In genomic region chr10:34730726-34731125, GRCh38 we compare ENCODE assay signal across 21 cellular contexts.
DNase-seq lines count a peak whose midpoint lies in the region; ATAC-seq and TF ChIP-seq lines count a peak whose summit lies in the region.
"Had no signal": no experiment of that assay in that cellular context is flagged by ENCODE, and none has a peak within 500 bp of the region (broad histone marks: within the 10 kb centered on the region; RNA-seq: fewer than 3 reads in every experiment).

No MANE protein-coding gene starts in this region.

- H3K27me3 ChIP-seq in PC-9 (ENCODE audit: insufficient read depth, low read depth): no peaks in the 10 kb centered on the region
- H3K27me3 ChIP-seq in mesenchymal stem cell (ENCODE audit: control insufficient read depth in 1 of 2, insufficient read depth in 1 of 2, low read length in 2 of 2): no peaks in the 10 kb centered on the region
- H3K27me3 ChIP-seq: BLaER1 had no signal

- ATAC-seq in GM21619 (IDR thresholded peaks at IDR 0.05; ENCODE audit: unreplicated experiment) (no peak), HG03039 (IDR thresholded peaks at IDR 0.05; ENCODE audit: unreplicated experiment) (no peak)
- ATAC-seq: CD8-positive, alpha-beta T cell; GM12878 had no signal

- H4K91ac ChIP-seq in mesenchymal stem cell (ENCODE audit: low read length): no peak overlapping the region

- H3K9me3 ChIP-seq in PC-9 (ENCODE audit: insufficient read depth, low read depth) (no peaks in the 10 kb centered on the region), mesenchymal stem cell (ENCODE audit: control insufficient read depth, low read length) (no peaks in the 10 kb centered on the region)
- H3K9me3 ChIP-seq: BLaER1, Caco-2, HAP-1 had no signal

- intact Hi-C loops in PC-9 (cut with micrococcal nuclease; ENCODE audit: unreplicated experiment): loop anchor here (5.0 kb wide), 1 partner anchor 33 kb away; no protein-coding TSS in a partner anchor

- CTCF ChIA-PET in PC-9 (lab: Charles Lee): interaction anchor here (0.7 to 1.0 kb wide), 2 partner anchors 46 to 65 kb away, joined by 3 to 4 read pairs; no protein-coding TSS in a partner anchor

- peaks cover 87% of the 10 kb centered on the region for H3K79me2 ChIP-seq in PC-9 (ENCODE audit: low read depth)

- no peaks in the 10 kb centered on the region for H3K9me2 ChIP-seq in PC-9 (ENCODE audit: insufficient read depth)

- peaks cover 34% of the 10 kb centered on the region for H3F3A ChIP-seq in PC-9 (ENCODE audit: insufficient read depth, low read depth)

- no peak overlapping the region for H4K8ac ChIP-seq in mesenchymal stem cell (ENCODE audit: low read length)

- H3K18ac ChIP-seq in mesenchymal stem cell (ENCODE audit: low read depth in 1 of 2, low read length in 2 of 2): no peak overlapping the region

- POLR2A ChIA-PET in PC-9 (lab: Charles Lee; ENCODE audit: unreplicated experiment): no interaction called here

- H4K20me1 ChIP-seq in PC-9 (ENCODE audit: insufficient read depth): peaks cover 5% of the 10 kb centered on the region; the same call in 1 of the 2 replicates

- whole genome bisulfite sequencing in mesenchymal stem cell: 94% methylated on average over 5 of the region's 7 CpGs

- no TSS peak for BruUV-seq in PC-9 (replicated peaks; lab: Mats Ljungman, UMichigan)

- no peak for TF ChIP-seq CTCF in PC-9 (conservative IDR thresholded peaks at IDR 0.05)

- H3K27ac ChIP-seq in PC-9 (peak overlapping the region; percentile 79; the same call in 1 of the 2 replicates), mesenchymal stem cell (ENCODE audit: low read length, poor library complexity, severe bottlenecking) (peak overlapping the region; percentile 68)
- H3K27ac ChIP-seq: BLaER1, C4-2B had no signal

- H2BK15ac ChIP-seq in mesenchymal stem cell (ENCODE audit: low read depth, poor library complexity, severe bottlenecking): no peak overlapping the region

- H3K4ac ChIP-seq in mesenchymal stem cell (ENCODE audit: low read depth in 1 of 2, low read length in 2 of 2): no peak overlapping the region

- peak overlapping the region; percentile 61; the same call in 1 of the 2 replicates for H3K4me2 ChIP-seq in PC-9
- H3K4me2 ChIP-seq in mesenchymal stem cell (ENCODE audit: low read length, poor library complexity, severe bottlenecking): no peak overlapping the region
- H3K4me2 ChIP-seq: BLaER1 had no signal

- H2BK12ac ChIP-seq in mesenchymal stem cell (ENCODE audit: low read length in 2 of 2): no peak overlapping the region

- DNase-seq in EH (ENCODE audit: low read depth) (peak; percentile 20), PC-9 (no peak), amniotic epithelial cell (ENCODE audit: low read depth) (peak; percentile 50), mesenchymal stem cell (no peak), AML-193 (lab: John Stamatoyannopoulos, UW) (no peak)
- DNase-seq in activated CD4-positive, CD25-positive, alpha-beta regulatory T cell (lab: John Stamatoyannopoulos, UW): no peak
- DNase-seq: 8988T; Caco-2; CD4-positive, CD25-positive, alpha-beta regulatory T cell; CD8-positive, alpha-beta T cell; DMS153; DND-41; EL; GDM1; GOT3 had no signal

- peaks cover 45% of the 10 kb centered on the region for H3K4me1 ChIP-seq in PC-9 (replicated peaks; ENCODE audit: insufficient read depth)
- peaks cover 22% of the 10 kb centered on the region for H3K4me1 ChIP-seq in mesenchymal stem cell (ENCODE audit: control insufficient read depth, insufficient read depth, low read depth, low read length)

- H2AFZ ChIP-seq in PC-9 (no peak overlapping the region), mesenchymal stem cell (ENCODE audit: low read depth, low read length) (no peak overlapping the region)

- H2BK120ac ChIP-seq in mesenchymal stem cell (ENCODE audit: low read depth, low read length): no peak overlapping the region

- H3K4me3 ChIP-seq in PC-9 (no peak overlapping the region), mesenchymal stem cell (ENCODE audit: insufficient read depth in 1 of 2, low read depth in 1 of 2, low read length in 2 of 2) (no peak overlapping the region)
- H3K4me3 ChIP-seq: BLaER1, GM12878, HAP-1 had no signal

- no peak overlapping the region for H3K14ac ChIP-seq in mesenchymal stem cell (ENCODE audit: low read length in 2 of 2)

- H2BK5ac ChIP-seq in mesenchymal stem cell (ENCODE audit: low read depth, low read length, poor library complexity, severe bottlenecking): no peak overlapping the region

- no peak overlapping the region for H3K23ac ChIP-seq in mesenchymal stem cell (ENCODE audit: low read length in 2 of 2)

- H3K9ac ChIP-seq in mesenchymal stem cell (ENCODE audit: low read length): no peak overlapping the region
- H3K9ac ChIP-seq: BLaER1 had no signal

- H3K36me3 ChIP-seq in PC-9 (ENCODE audit: low read depth) (no peaks in the 10 kb centered on the region), mesenchymal stem cell (ENCODE audit: control insufficient read depth in 1 of 2, insufficient read depth in 2 of 2, low read depth in 1 of 2, low read length in 2 of 2) (no peaks in the 10 kb centered on the region)
- H3K36me3 ChIP-seq: BLaER1, HAP-1 had no signal

- peak overlapping the region; percentile 82 for H2AK5ac ChIP-seq in mesenchymal stem cell (ENCODE audit: low read length, severe bottlenecking)

- no peaks in the 10 kb centered on the region for H3K79me1 ChIP-seq in mesenchymal stem cell (replicated peaks; ENCODE audit: low read length, poor library complexity, severe bottlenecking)

Comparison
In these comparisons a context has a peak if more than half of its experiments do, and no peak if none do; other contexts are left out.
1. DNase-seq: peak in EH (single experiment) and amniotic epithelial cell (single experiment); none in PC-9 (0 of 2), mesenchymal stem cell (single experiment), AML-193 (0 of 2) and activated CD4-positive, CD25-positive, alpha-beta regulatory T cell (0 of 4).